8 cellular contexts compared by ENCODE assay signal in the genomic region with DNA sequence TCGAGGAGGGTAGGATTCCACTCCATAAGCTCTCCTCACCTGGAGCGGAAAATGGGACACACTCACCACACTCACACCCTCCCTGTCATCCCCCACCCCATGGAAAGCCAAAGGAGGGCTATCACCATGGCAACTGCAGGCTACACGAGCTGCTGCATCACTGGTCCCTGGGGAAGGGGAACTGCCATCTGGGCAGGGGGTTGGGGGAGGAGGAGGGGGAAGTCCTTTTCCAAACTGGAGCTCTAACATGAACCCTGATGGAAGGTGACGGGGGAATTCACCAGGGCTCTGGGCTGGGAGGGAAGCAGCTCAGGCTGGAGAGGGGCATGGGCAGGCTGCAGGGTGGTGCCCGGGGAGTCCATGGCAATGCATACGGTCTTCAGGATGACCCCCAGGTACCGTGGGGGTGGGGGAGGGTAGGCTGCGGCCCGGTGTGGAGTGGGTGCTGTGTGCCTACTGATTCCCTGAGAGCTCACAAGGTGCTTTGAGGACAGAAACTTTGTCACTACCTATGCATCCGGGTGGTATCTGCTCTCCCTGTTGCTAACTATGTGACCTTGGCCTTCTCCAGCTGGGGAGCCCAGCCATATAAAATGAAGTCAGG.
A peak's percentile ranks its signal among the peaks of the same experiment; 100 is the strongest.
DNase-seq lines count a peak whose midpoint lies in the region; ATAC-seq and TF ChIP-seq lines count a peak whose summit lies in the region.

No MANE protein-coding gene starts in this region.

- H3K4me3 ChIP-seq in left ventricle myocardium inferior, result no peak overlapping the region
- no peak overlapping the region for H3K4me3 ChIP-seq in iPS-20b (ENCODE audit: low read length)
- no peak overlapping the region for H3K4me3 ChIP-seq in urinary bladder (ENCODE audit: low read depth, low read length)

- H3K36me3 ChIP-seq in left ventricle myocardium inferior, result no peaks in the 10 kb centered on the region
- no peaks in the 10 kb centered on the region for H3K36me3 ChIP-seq in iPS-20b (ENCODE audit: insufficient read depth, low read depth, low read length)
- no peaks in the 10 kb centered on the region for H3K36me3 ChIP-seq in urinary bladder (ENCODE audit: insufficient read depth)

- ATAC-seq in Right ventricle myocardium superior (ENCODE audit: poor library complexity) (no peak), GM21381 (IDR thresholded peaks at IDR 0.05; ENCODE audit: unreplicated experiment) (no peak), GM18907 (IDR thresholded peaks at IDR 0.05; ENCODE audit: unreplicated experiment) (no peak)

- WGBS in urinary bladder, result 67% methylated on average over 10 of the region's 10 CpGs

- no peak for TF ChIP-seq CTCF in left ventricle myocardium inferior (IDR thresholded peaks at IDR 0.05; ENCODE audit: borderline replicate concordance)

- no peaks in the 10 kb centered on the region for H3K9me3 ChIP-seq in left ventricle myocardium inferior (replicated peaks)
- H3K9me3 ChIP-seq in iPS-20b (ENCODE audit: insufficient read depth, low read depth, low read length), result no peaks in the 10 kb centered on the region

- peak overlapping the region; percentile 95 for H3K27ac ChIP-seq in left ventricle myocardium inferior (replicated peaks)
- H3K27ac ChIP-seq in iPS-20b (ENCODE audit: low read length), result no peak overlapping the region
- H3K27ac ChIP-seq in urinary bladder (ENCODE audit: low read depth), result peak overlapping the region; percentile 50

- H3K27me3 ChIP-seq in left ventricle myocardium inferior (ENCODE audit: low read depth) (no peaks in the 10 kb centered on the region), iPS-20b (ENCODE audit: insufficient read depth, low read length) (no peaks in the 10 kb centered on the region)

- H3K4me1 ChIP-seq in left ventricle myocardium inferior (peaks cover 77% of the 10 kb centered on the region), iPS-20b (ENCODE audit: insufficient read depth, low read length) (peaks cover 59% of the 10 kb centered on the region), urinary bladder (ENCODE audit: insufficient read depth) (no peaks in the 10 kb centered on the region)

- peak overlapping the region; percentile 40; the same call in 1 of the 2 replicates for H3K9ac ChIP-seq in iPS-20b (ENCODE audit: low read depth, low read length)

- intact Hi-C loops in left ventricle myocardium inferior (cut with micrococcal nuclease), result no loop called here
- intact Hi-C loops in Right ventricle myocardium superior (cut with DNase I), result no loop called here

- DNase-seq in left ventricle myocardium inferior (no peak), Right ventricle myocardium superior (no peak), SK-N-DZ (ENCODE audit: low spot score) (peak; percentile 94)
- DNase-seq in activated effector memory CD4-positive, alpha-beta T cell treated with anti-CD3 and anti-CD28 coated beads, Interleukin-2, amount 50 U/mL, for 16 hours, result no peak
